32 cellular contexts compared by ENCODE assay signal in the genomic region with DNA sequence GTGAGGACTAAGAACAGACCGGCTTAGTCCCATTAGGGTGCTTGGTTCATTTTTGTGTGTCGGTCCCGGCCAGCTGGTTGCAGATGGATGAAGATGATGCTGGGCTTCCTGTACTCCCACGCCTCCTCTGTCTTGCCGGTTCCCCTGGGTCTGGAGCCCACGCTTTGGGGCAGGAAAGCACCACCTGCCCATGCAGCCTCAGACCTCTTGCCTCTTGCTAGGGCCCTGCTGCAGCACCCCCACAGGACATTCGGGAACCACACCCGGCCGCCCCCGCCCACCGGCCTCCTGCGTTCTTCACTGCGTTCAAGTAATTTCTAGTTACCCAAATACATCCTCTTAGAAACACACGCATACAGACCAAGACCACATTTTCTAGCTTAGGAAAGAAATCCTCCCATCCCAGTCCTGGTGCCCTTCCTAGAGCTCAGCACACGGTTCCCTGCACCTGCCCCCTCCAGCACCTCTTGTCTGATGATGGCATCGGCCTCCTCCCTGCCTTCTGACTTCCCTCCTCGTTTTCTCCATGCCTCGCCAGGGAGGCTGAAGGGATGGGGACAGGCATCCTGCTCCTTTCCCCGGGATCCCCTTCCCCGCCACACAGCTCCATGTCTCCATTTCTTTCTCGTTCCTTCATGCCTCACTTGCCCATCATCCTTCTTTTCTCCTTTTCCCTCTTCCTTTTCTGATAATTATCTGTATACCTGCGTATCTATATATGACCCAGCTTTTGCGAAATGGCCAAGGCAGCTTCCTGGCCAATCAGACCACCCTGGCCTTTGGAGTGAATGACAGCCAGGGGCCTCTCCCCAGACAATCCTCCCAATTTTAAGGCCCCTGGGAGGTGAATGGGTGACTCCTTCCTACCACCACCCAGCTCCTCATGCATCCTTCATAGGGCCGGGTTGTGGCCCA. TPM values are rescaled to one million over a fixed set of nuclear protein-coding genes. Genes with fewer than 3 reads are reported as not detected.
A peak's percentile ranks its signal among the peaks of the same experiment; 100 is the strongest.
DNase-seq lines count a peak whose midpoint lies in the region; ATAC-seq and TF ChIP-seq lines count a peak whose summit lies in the region.
"Had no signal": no experiment of that assay in that cellular context is flagged by ENCODE, and none has a peak within 500 bp of the region (broad histone marks: within the 10 kb centered on the region; RNA-seq: fewer than 3 reads in every experiment).

No MANE protein-coding gene starts in this region.

- H3K4me3 ChIP-seq in GM23338, result no peak overlapping the region
- H3K4me3 ChIP-seq in SJCRH30, result no peak overlapping the region
- H3K4me3 ChIP-seq: adrenal gland, gastroesophageal sphincter, left lung, psoas muscle, suprapubic skin had no signal

- no peak overlapping the region for H3K4me2 ChIP-seq in GM23338

- H3K4me1 Mint-ChIP-seq in GM23338 (peaks cover 10% of the 10 kb centered on the region; the same call in 2 of the 3 replicates), memory B cell (peaks cover 7% of the 10 kb centered on the region)

- no peaks in the 10 kb centered on the region; the same call in 2 of the 3 replicates for H3K9me3 Mint-ChIP-seq in GM23338
- no peaks in the 10 kb centered on the region for H3K9me3 Mint-ChIP-seq in memory B cell
- H3K9me3 Mint-ChIP-seq: activated naive CD4-positive, alpha-beta T cell treated with anti-CD3 and anti-CD28 coated beads for 36 hours; brain; stimulated activated naive B cell treated with anti-CD40 and anti-IgM and Interleukin-4, amounts not matched to agents 10 μg/mL and 1 μg/mL and 100 μg/mL, for 72 hours had no signal

- H3K9me2 ChIP-seq in GM23338 (ENCODE audit: insufficient read depth), result no peaks in the 10 kb centered on the region

- H3K27me3 ChIP-seq in GM23338 (ENCODE audit: insufficient read depth) (peaks cover 32% of the 10 kb centered on the region), SJCRH30 (no peaks in the 10 kb centered on the region)
- H3K27me3 ChIP-seq: adrenal gland, left lung had no signal

- H3K4me3 Mint-ChIP-seq in GM23338 (no peak overlapping the region), memory B cell (no peak overlapping the region)
- H3K4me3 Mint-ChIP-seq: activated naive CD4-positive, alpha-beta T cell treated with anti-CD3 and anti-CD28 coated beads for 36 hours; brain; stimulated activated naive B cell treated with anti-CD40 and anti-IgM and Interleukin-4, amounts not matched to agents 10 μg/mL and 1 μg/mL and 100 μg/mL, for 72 hours had no signal

- H3K36me3 ChIP-seq in GM23338 (ENCODE audit: insufficient read depth) (no peaks in the 10 kb centered on the region), SJCRH30 (no peaks in the 10 kb centered on the region)
- H3K36me3 ChIP-seq: adrenal gland, gastroesophageal sphincter, left lung, suprapubic skin had no signal

- H3K27ac ChIP-seq in GM23338 (ENCODE audit: low read depth) (no peak overlapping the region), SJCRH30 (no peak overlapping the region)
- H3K27ac ChIP-seq: adrenal gland, C4-2B, gastroesophageal sphincter, left lung, psoas muscle, suprapubic skin had no signal

- no peaks in the 10 kb centered on the region for H3F3A ChIP-seq in GM23338 (replicated peaks; ENCODE audit: low read depth)

- peak; percentile 47 for DNase-seq in GM23338 (ENCODE audit: low spot score)
- DNase-seq in memory B cell (ENCODE audit: low spot score in 2 of 2), result no peak
- no peak for DNase-seq in NOMO-1 treated with dmso at 0.1 percent for 144 hours (lab: John Stamatoyannopoulos, UW; ENCODE audit: unreplicated experiment)
- no peak for DNase-seq in SKM-1 treated with dmso at 0.1 percent for 144 hours (lab: John Stamatoyannopoulos, UW; ENCODE audit: unreplicated experiment)
- DNase-seq in SJCRH30, result no peak
- DNase-seq: activated CD4-positive, alpha-beta T cell treated with anti-CD3 and anti-CD28 coated beads, Interleukin-2, amount 50 U/mL, for 48 hours; activated naive CD4-positive, alpha-beta T cell treated with anti-CD3 and anti-CD28 coated beads for 36 hours; adrenal gland; Caco-2; cerebellar nuclear complex; GOT3; hypothalamus; left lung; NCI-H1092 treated with DMSO at 0.1 percent for 48 hours; NCI-H1930; NCI-H526 treated with DMSO at 0.1 percent for 48 hours; psoas muscle; stimulated activated CD4-positive, alpha-beta T cell treated with anti-CD3 and anti-CD28 coated beads, Interleukin-4, amount 100 ng/mL, for 4 hours; stimulated activated naive B cell treated with anti-CD40 and anti-IgM and Interleukin-4, amounts not matched to agents 10 μg/mL and 1 μg/mL and 100 μg/mL, for 72 hours had no signal

- H4K20me1 ChIP-seq in GM23338 (replicated peaks; ENCODE audit: insufficient read depth), result no peaks in the 10 kb centered on the region

- H3K27me3 Mint-ChIP-seq in GM23338 (ENCODE audit: insufficient read depth, low read depth, poor library complexity) (peaks cover 71% of the 10 kb centered on the region), memory B cell (peaks cover 12% of the 10 kb centered on the region)

- ATAC-seq in GM23338 (peak; percentile 33; the same call in 2 of the 3 replicates), HG03520 (IDR thresholded peaks at IDR 0.05; ENCODE audit: unreplicated experiment) (peak; percentile 73), memory B cell (ENCODE audit: low read depth) (peak; percentile 50), HG02610 (IDR thresholded peaks at IDR 0.05; ENCODE audit: unreplicated experiment) (no peak)
- ATAC-seq: activated CD4-positive, CD25-positive, alpha-beta regulatory T cell treated with anti-CD3 and anti-CD28 coated beads, Interleukin-2, amount 50 U/mL, for 24 hours; gastroesophageal sphincter; left lung; psoas muscle had no signal

- TF ChIP-seq CTCF in GM12874 (IDR thresholded peaks at IDR 0.05; ENCODE audit: insufficient read depth, low read depth, low read length) (peak; percentile 17; the same call in 1 of the 2 replicates), GM23338 (conservative IDR thresholded peaks at IDR 0.05; ENCODE audit: low read depth in 2 of 2) (no peak; a peak in 1 of 4 replicates)

- H3K79me2 ChIP-seq in GM23338 (replicated peaks; ENCODE audit: insufficient read depth), result no peaks in the 10 kb centered on the region

- no peaks in the 10 kb centered on the region for H3K9me3 ChIP-seq in SJCRH30 (replicated peaks)
- H3K9me3 ChIP-seq: adrenal gland, Caco-2, gastroesophageal sphincter, left lung, psoas muscle, suprapubic skin had no signal

- no peaks in the 10 kb centered on the region for H3K36me3 Mint-ChIP-seq in GM23338 (ENCODE audit: low read depth)
- no peaks in the 10 kb centered on the region for H3K36me3 Mint-ChIP-seq in memory B cell
- H3K36me3 Mint-ChIP-seq: brain; stimulated activated naive B cell treated with anti-CD40 and anti-IgM and Interleukin-4, amounts not matched to agents 10 μg/mL and 1 μg/mL and 100 μg/mL, for 72 hours had no signal

- H2AFZ ChIP-seq in GM23338, result no peak overlapping the region

- H3K4me1 ChIP-seq in GM23338 (ENCODE audit: insufficient read depth) (no peaks in the 10 kb centered on the region), SJCRH30 (no peaks in the 10 kb centered on the region)
- H3K4me1 ChIP-seq: adrenal gland, psoas muscle had no signal

- H3K27ac Mint-ChIP-seq in GM23338 (no peak overlapping the region), memory B cell (no peak overlapping the region)
- H3K27ac Mint-ChIP-seq: activated naive CD4-positive, alpha-beta T cell treated with anti-CD3 and anti-CD28 coated beads for 36 hours; brain; stimulated activated naive B cell treated with anti-CD40 and anti-IgM and Interleukin-4, amounts not matched to agents 10 μg/mL and 1 μg/mL and 100 μg/mL, for 72 hours had no signal

TF ChIP-seq in GM23338, 12 proteins besides CTCF, POLR2A, EP300 and RAD21 (continues in another document):
- TF ChIP-seq EZH2phosphoT487 (IDR thresholded peaks at IDR 0.05; ENCODE audit: unreplicated experiment), result no peak

RNA-seq across cellular contexts. Expression of a gene that starts 30.9 kb away (rescaled TPM):
- not detected in 2 replicates for total RNA-seq in GM23338 (2014; rRNA removed; shearing (Covaris generic))
- polyA plus RNA-seq in GM23338 (2016; fragmentation: Nextera tagmentation; extraction: Ambion mirVana), result 0.26 TPM in 1 of 2 replicates, not detected in the other
- not detected in 2 replicates for total RNA-seq in SJCRH30 (2014; rRNA removed; shearing (Covaris generic))
- total RNA-seq: activated naive CD4-positive, alpha-beta T cell treated with anti-CD3 and anti-CD28 coated beads for 36 hours; Caco-2; fibroblast of lung; psoas muscle; RPMI7951; SK-MEL-5; T-helper 1 cell treated with Interleukin-12 subunit alpha and Interleukin-12 subunit beta and Interleukin-4 antibody, amounts not matched to agents 30 ng/mL and 1 ng/mL, for 36 hours had no signal
- polyA plus RNA-seq: AG04450, fibroblast of lung had no signal

RNA-seq across cellular contexts. Expression of a gene that starts 58.4 kb away (rescaled TPM):
- total RNA-seq in GM23338 (2014; rRNA removed; shearing (Covaris generic)), result 0.89 and 1.0 TPM in 2 replicates
- 0.61 and 1.1 TPM in 2 replicates for polyA plus RNA-seq in GM23338 (2016; fragmentation: Nextera tagmentation; extraction: Ambion mirVana)
- 2.0 and 2.6 TPM in 2 replicates for total RNA-seq in SJCRH30 (2014; rRNA removed; shearing (Covaris generic))
- total RNA-seq: activated naive CD4-positive, alpha-beta T cell treated with anti-CD3 and anti-CD28 coated beads for 36 hours; Caco-2; RPMI7951; SK-MEL-5; T-helper 1 cell treated with Interleukin-12 subunit alpha and Interleukin-12 subunit beta and Interleukin-4 antibody, amounts not matched to agents 30 ng/mL and 1 ng/mL, for 36 hours had no signal
